ENCODE assay signal across 10 cellular contexts in the genomic region with DNA sequence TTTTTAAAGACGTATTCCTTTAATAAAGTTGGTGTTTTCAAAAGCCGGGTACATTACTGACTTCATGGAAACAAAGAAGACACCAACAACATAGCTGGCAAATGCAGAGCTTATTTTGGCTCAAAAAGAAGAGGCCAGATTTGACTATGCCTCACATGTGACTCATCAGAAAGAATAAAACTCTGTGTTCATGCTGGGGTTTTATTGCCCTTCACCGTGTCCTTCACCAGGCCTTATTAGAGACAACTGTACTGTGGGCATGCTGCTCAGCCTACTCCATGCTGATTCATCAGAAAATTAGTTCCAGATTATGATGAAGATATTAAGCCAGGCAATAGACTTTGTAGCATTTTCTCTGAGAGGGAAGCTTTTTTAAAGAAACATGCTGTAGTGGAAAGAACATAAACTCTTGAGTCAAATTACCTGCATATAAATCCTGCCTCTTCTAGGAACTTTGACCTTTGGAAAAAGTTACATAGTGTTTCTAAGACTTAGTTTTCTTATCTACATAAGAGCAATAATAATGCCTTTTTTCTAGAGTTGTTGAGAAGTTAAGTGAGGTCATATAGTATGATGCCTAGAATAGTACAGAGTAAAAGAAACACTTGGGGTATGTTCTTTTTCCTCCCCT.
A peak's percentile ranks its signal among the peaks of the same experiment; 100 is the strongest.
DNase-seq lines count a peak whose midpoint lies in the region; ATAC-seq and TF ChIP-seq lines count a peak whose summit lies in the region.
"Had no signal": no experiment of that assay in that cellular context is flagged by ENCODE, and none has a peak within 500 bp of the region (broad histone marks: within the 10 kb centered on the region; RNA-seq: fewer than 3 reads in every experiment).

No MANE protein-coding gene starts in this region.

- H3K27ac ChIP-seq in sigmoid colon = peak overlapping the region; percentile 8 to 34 (median 28)

- peaks cover 0 to 31% (median 24%) of the 10 kb centered on the region in 4 donors for H3K4me1 ChIP-seq in sigmoid colon

- H3K36me3 Mint-ChIP-seq in activated T-helper 1 cell treated with anti-CD3 and anti-CD28 coated beads, Interleukin-12 subunit alpha, Interleukin-12 subunit beta, Interleukin-2, Interleukin-4 antibody, amounts not matched to agents 30 ng/mL and 10 ng/mL and 1 ng/mL, durations not matched to agents 14 hours and 24 hours and 36 hours (ENCODE audit: low read depth) = no peaks in the 10 kb centered on the region

- no peaks in the 10 kb centered on the region for H3K27me3 ChIP-seq in sigmoid colon

- H3K9me3 ChIP-seq in sigmoid colon = no peaks in the 10 kb centered on the region

- H3K4me3 Mint-ChIP-seq in activated T-helper 1 cell treated with anti-CD3 and anti-CD28 coated beads, Interleukin-12 subunit alpha, Interleukin-12 subunit beta, Interleukin-2, Interleukin-4 antibody, amounts not matched to agents 30 ng/mL and 10 ng/mL and 1 ng/mL, durations not matched to agents 14 hours and 24 hours and 36 hours = no peak overlapping the region
- H3K4me3 Mint-ChIP-seq: activated T-cell treated with anti-CD3 and anti-CD28 coated beads, Interleukin-2, amount 50 U/mL, for 72 hours had no signal

- DNase-seq in GM03348 (ENCODE audit: low spot score) = peak; percentile 77
- DNase-seq in SW480 (ENCODE audit: low spot score) = peak; percentile 21
- DNase-seq in fibroblast of the aortic adventitia (ENCODE audit: low read depth) = peak; percentile 94
- DNase-seq in sigmoid colon = no peak
- DNase-seq in erythroblast (lab: John Stamatoyannopoulos, UW) = no peak
- DNase-seq in activated T-helper 1 cell treated with anti-CD3 and anti-CD28 coated beads, Interleukin-12 subunit alpha, Interleukin-12 subunit beta, Interleukin-2, Interleukin-4 antibody, amounts not matched to agents 30 ng/mL and 10 ng/mL and 1 ng/mL, durations not matched to agents 14 hours and 24 hours and 36 hours (ENCODE audit: low spot score) = no peak
- DNase-seq: activated T-cell treated with anti-CD3 and anti-CD28 coated beads, Interleukin-2, amount 50 U/mL, for 72 hours; NCI-H1417 had no signal

- WGBS in sigmoid colon, 2 donors = 36 to 66% methylated on average over 3 of the region's 3 CpGs

- ATAC-seq in GM21723 (IDR thresholded peaks at IDR 0.05; ENCODE audit: unreplicated experiment) = no peak
- no peak for ATAC-seq in GM21447 (IDR thresholded peaks at IDR 0.05; ENCODE audit: unreplicated experiment)

- intact Hi-C loops in sigmoid colon (cut with DNase I) = no loop called here
- intact Hi-C loops in activated T-helper 1 cell treated with anti-CD3 and anti-CD28 coated beads, Interleukin-12 subunit alpha, Interleukin-12 subunit beta, Interleukin-2, Interleukin-4 antibody, amounts not matched to agents 30 ng/mL and 10 ng/mL and 1 ng/mL, durations not matched to agents 14 hours and 24 hours and 36 hours (cut with micrococcal nuclease) = no loop called here

- H3K27ac Mint-ChIP-seq in activated T-helper 1 cell treated with anti-CD3 and anti-CD28 coated beads, Interleukin-12 subunit alpha, Interleukin-12 subunit beta, Interleukin-2, Interleukin-4 antibody, amounts not matched to agents 30 ng/mL and 10 ng/mL and 1 ng/mL, durations not matched to agents 14 hours and 24 hours and 36 hours = no peak overlapping the region
- H3K27ac Mint-ChIP-seq: activated T-cell treated with anti-CD3 and anti-CD28 coated beads, Interleukin-2, amount 50 U/mL, for 72 hours had no signal

- no peak overlapping the region for H3K4me3 ChIP-seq in fibroblast of the aortic adventitia (ENCODE audit: low read depth, low read length)
- no peak overlapping the region for H3K4me3 ChIP-seq in sigmoid colon

- no peak for TF ChIP-seq EP300 in sigmoid colon (IDR thresholded peaks at IDR 0.05)

- H3K9me3 Mint-ChIP-seq in activated T-helper 1 cell treated with anti-CD3 and anti-CD28 coated beads, Interleukin-12 subunit alpha, Interleukin-12 subunit beta, Interleukin-2, Interleukin-4 antibody, amounts not matched to agents 30 ng/mL and 10 ng/mL and 1 ng/mL, durations not matched to agents 14 hours and 24 hours and 36 hours = no peaks in the 10 kb centered on the region
- H3K9me3 Mint-ChIP-seq: activated T-cell treated with anti-CD3 and anti-CD28 coated beads, Interleukin-2, amount 50 U/mL, for 72 hours had no signal

- peaks cover 8% of the 10 kb centered on the region for H3K27me3 Mint-ChIP-seq in activated T-helper 1 cell treated with anti-CD3 and anti-CD28 coated beads, Interleukin-12 subunit alpha, Interleukin-12 subunit beta, Interleukin-2, Interleukin-4 antibody, amounts not matched to agents 30 ng/mL and 10 ng/mL and 1 ng/mL, durations not matched to agents 14 hours and 24 hours and 36 hours (ENCODE audit: insufficient read depth)

- TF ChIP-seq POLR2A in sigmoid colon (IDR thresholded peaks at IDR 0.05) (no peak), erythroblast (IDR thresholded peaks at IDR 0.05; ENCODE audit: low read length) (no peak)

- no peaks in the 10 kb centered on the region for H3K4me1 Mint-ChIP-seq in activated T-helper 1 cell treated with anti-CD3 and anti-CD28 coated beads, Interleukin-12 subunit alpha, Interleukin-12 subunit beta, Interleukin-2, Interleukin-4 antibody, amounts not matched to agents 30 ng/mL and 10 ng/mL and 1 ng/mL, durations not matched to agents 14 hours and 24 hours and 36 hours (ENCODE audit: low read depth)

- H3K36me3 ChIP-seq in sigmoid colon = no peaks in the 10 kb centered on the region

- TF ChIP-seq CTCF in fibroblast of the aortic adventitia (IDR thresholded peaks at IDR 0.05; ENCODE audit: insufficient read depth, low read length) (no peak), sigmoid colon (IDR thresholded peaks at IDR 0.05) (no peak)

Comparison
In these comparisons a context has a peak if more than half of its experiments do, and no peak if none do; other contexts are left out.
1. DNase-seq: peak in GM03348 (single experiment), SW480 (single experiment) and fibroblast of the aortic adventitia (single experiment); none in sigmoid colon (single experiment), erythroblast (0 of 2) and activated T-helper 1 cell treated with anti-CD3 and anti-CD28 coated beads, Interleukin-12 subunit alpha, Interleukin-12 subunit beta, Interleukin-2, Interleukin-4 antibody, amounts not matched to agents 30 ng/mL and 10 ng/mL and 1 ng/mL, durations not matched to agents 14 hours and 24 hours and 36 hours (single experiment).